ENCODE assay signal across 8 cellular contexts in the genomic region with DNA sequence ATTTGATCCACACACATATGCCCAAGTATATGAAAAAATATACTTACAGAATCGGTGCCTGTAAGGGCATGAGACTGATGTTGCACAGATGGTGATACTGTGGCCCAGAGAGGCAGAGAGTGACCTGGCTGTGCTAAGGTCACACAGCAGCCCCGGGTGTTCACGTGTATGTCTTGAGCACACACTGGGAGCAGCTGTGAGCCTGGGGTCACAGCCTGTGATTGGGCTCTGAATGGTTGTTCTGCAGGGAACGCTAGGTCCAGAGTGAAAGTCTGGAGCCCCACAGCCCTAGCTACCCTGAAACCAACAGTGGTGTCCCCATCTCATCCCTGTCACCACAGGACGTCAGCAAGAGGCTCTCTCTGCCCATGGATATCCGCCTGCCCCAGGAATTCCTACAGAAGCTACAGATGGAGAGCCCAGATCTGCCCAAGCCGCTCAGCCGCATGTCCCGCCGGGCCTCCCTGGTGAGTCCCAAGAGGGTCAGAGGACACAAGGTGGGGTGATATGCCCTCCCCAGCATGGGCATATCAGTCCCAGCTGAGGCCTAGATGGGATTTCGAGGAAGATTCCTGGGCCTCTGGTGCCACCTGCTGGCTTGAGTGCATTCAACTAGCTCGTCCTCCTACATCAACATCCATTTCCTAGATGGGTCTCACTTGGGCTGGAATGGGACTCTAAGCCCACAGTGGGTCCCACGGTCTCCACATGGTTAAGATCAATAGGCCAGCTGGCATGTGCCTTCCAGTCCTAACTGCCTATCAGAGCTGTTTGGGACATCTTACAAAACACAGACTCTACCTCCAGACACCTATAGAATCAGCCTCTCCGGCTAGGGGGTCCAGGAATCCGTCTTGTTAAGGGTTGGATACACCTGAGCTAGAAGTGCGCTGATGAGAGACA. TPM values are rescaled to one million over a fixed set of nuclear protein-coding genes. Genes with fewer than 3 reads are reported as not detected.
A peak's percentile ranks its signal among the peaks of the same experiment; 100 is the strongest.
DNase-seq lines count a peak whose midpoint lies in the region; FAIRE-seq and TF ChIP-seq lines count a peak whose summit lies in the region.

No MANE protein-coding gene starts in this region.

- no peak overlapping the region for H3K4me2 ChIP-seq in SK-N-SH

- peak; percentile 81 for TF ChIP-seq CTCF in SK-N-SH (IDR thresholded peaks at IDR 0.05)

- H3K27ac Mint-ChIP-seq in activated naive CD4-positive, alpha-beta T cell treated with anti-CD3 and anti-CD28 coated beads, Interleukin-2, amount 10 ng/mL, durations not matched to agents 7 days and 5 days = no peak overlapping the region

- H3K9me2 ChIP-seq in SK-N-SH = no peaks in the 10 kb centered on the region

- no peaks in the 10 kb centered on the region for H3K27me3 ChIP-seq in SK-N-SH (ENCODE audit: insufficient read depth)

- no peaks in the 10 kb centered on the region for H3F3A ChIP-seq in SK-N-SH (replicated peaks; ENCODE audit: insufficient read depth)

- POLR2A ChIA-PET in SK-N-SH (lab: Yijun Ruan, JAX) = interaction anchor here (1.8 kb wide), 1 partner anchor 35 kb away, joined by 6 read pairs; no protein-coding TSS in a partner anchor

- no peaks in the 10 kb centered on the region for H3K36me3 ChIP-seq in SK-N-SH (replicated peaks in 1 of 2; ENCODE audit: control insufficient read depth in 1 of 2, insufficient read depth in 2 of 2, low read length in 1 of 2)

- 42% methylated on average over 10 of the region's 16 CpGs for WGBS in SK-N-SH (ENCODE audit: low lambda C conversion rate)

- peak; percentile 98 for TF ChIP-seq RAD21 in SK-N-SH (IDR thresholded peaks at IDR 0.05; ENCODE audit: low read length)

- TF ChIP-seq EP300 in SK-N-SH (IDR thresholded peaks at IDR 0.05; ENCODE audit: borderline replicate concordance in 1 of 2, low read depth in 1 of 2, low read length in 1 of 2) = no peak

- H3K9me3 Mint-ChIP-seq in activated naive CD4-positive, alpha-beta T cell treated with anti-CD3 and anti-CD28 coated beads, Interleukin-2, amount 10 ng/mL, durations not matched to agents 7 days and 5 days = no peaks in the 10 kb centered on the region

- H3K9me3 ChIP-seq in SK-N-SH = no peaks in the 10 kb centered on the region

- H2AFZ ChIP-seq in SK-N-SH (ENCODE audit: low read depth) = no peak overlapping the region

- DNase-seq in NAMALWA (ENCODE audit: low spot score) (peak; percentile 79), SK-N-SH (peak; percentile 87), glomerular endothelial cell (ENCODE audit: extremely low read depth, low read depth, low spot score) (peak; percentile 31), posterior vena cava (ENCODE audit: low spot score) (peak; percentile 93), ureter (ENCODE audit: low spot score) (peak; percentile 80), mesenteric fat pad (ENCODE audit: low spot score) (no peak)
- peak; percentile 83 for DNase-seq in activated naive CD4-positive, alpha-beta T cell treated with anti-CD3 and anti-CD28 coated beads, Interleukin-2, amount 10 ng/mL, durations not matched to agents 7 days and 5 days

- H3K4me3 ChIP-seq in SK-N-SH (ENCODE audit: low read depth in 2 of 2, low read length in 1 of 2) = peak overlapping the region in 1 of 2 experiments; percentile 14; a peak in 1 of 4 replicates

- H3K4me1 Mint-ChIP-seq in activated naive CD4-positive, alpha-beta T cell treated with anti-CD3 and anti-CD28 coated beads, Interleukin-2, amount 10 ng/mL, durations not matched to agents 7 days and 5 days = no peaks in the 10 kb centered on the region

- no peaks in the 10 kb centered on the region for H3K36me3 Mint-ChIP-seq in activated naive CD4-positive, alpha-beta T cell treated with anti-CD3 and anti-CD28 coated beads, Interleukin-2, amount 10 ng/mL, durations not matched to agents 7 days and 5 days

- H4K20me1 ChIP-seq in SK-N-SH (ENCODE audit: insufficient read depth) = no peaks in the 10 kb centered on the region

- peak; percentile 58 for FAIRE-seq in G401.6 (lab: Jason Lieb, UNC)

- H3K27ac ChIP-seq in SK-N-SH (ENCODE audit: low read depth in 2 of 2, low read length in 1 of 2) = no peak overlapping the region

- intact Hi-C loops in posterior vena cava (cut with DNase I) = loop anchor here (1.0 to 10.0 kb wide), 3 partner anchors 33 to 169 kb away; partner anchors contain the start of gene KLHDC8A (in 1 of the 2)

- CTCF ChIA-PET in SK-N-SH (lab: Yijun Ruan, JAX) = interaction anchor here (0.6 to 24.3 kb wide), 73 partner anchors 9 to 380 kb away, joined by 3 to 1333 read pairs (median 5); partner anchors contain the start of genes BLACAT1, CDK18, ELK4 and KLHDC8A
- CTCF ChIA-PET in activated naive CD4-positive, alpha-beta T cell treated with anti-CD3 and anti-CD28 coated beads, Interleukin-2, amount 10 ng/mL, durations not matched to agents 7 days and 5 days (lab: Charles Lee) = interaction anchor here (0.6 to 11.8 kb wide), 54 partner anchors 9 to 300 kb away, joined by 3 to 238 read pairs (median 4); partner anchors contain the start of genes CDK18, ELK4 and LEMD1

- peaks cover 4% of the 10 kb centered on the region for H3K27me3 Mint-ChIP-seq in activated naive CD4-positive, alpha-beta T cell treated with anti-CD3 and anti-CD28 coated beads, Interleukin-2, amount 10 ng/mL, durations not matched to agents 7 days and 5 days

- no peaks in the 10 kb centered on the region for H3K79me2 ChIP-seq in SK-N-SH (ENCODE audit: insufficient read depth)

- H3K4me3 Mint-ChIP-seq in activated naive CD4-positive, alpha-beta T cell treated with anti-CD3 and anti-CD28 coated beads, Interleukin-2, amount 10 ng/mL, durations not matched to agents 7 days and 5 days = no peak overlapping the region

- peaks cover 0 to 12% of the 10 kb centered on the region in 2 experiments; a peak in 2 of 4 replicates for H3K4me1 ChIP-seq in SK-N-SH (ENCODE audit: control insufficient read depth in 1 of 2, insufficient read depth in 2 of 2, low read depth in 1 of 2, low read length in 1 of 2)

- no peak overlapping the region for H3K9ac ChIP-seq in SK-N-SH

TF ChIP-seq in SK-N-SH, 30 proteins besides CTCF, POLR2A, EP300 and RAD21 (continues in another document):
- TF ChIP-seq MXI1 (IDR thresholded peaks at IDR 0.05; ENCODE audit: low read depth, low read length) = no peak
- no peak for TF ChIP-seq IRF3 (IDR thresholded peaks at IDR 0.05; ENCODE audit: low read depth, low read length)
- no peak for TF ChIP-seq ELF1 (IDR thresholded peaks at IDR 0.05)
- TF ChIP-seq, protein P1, sequence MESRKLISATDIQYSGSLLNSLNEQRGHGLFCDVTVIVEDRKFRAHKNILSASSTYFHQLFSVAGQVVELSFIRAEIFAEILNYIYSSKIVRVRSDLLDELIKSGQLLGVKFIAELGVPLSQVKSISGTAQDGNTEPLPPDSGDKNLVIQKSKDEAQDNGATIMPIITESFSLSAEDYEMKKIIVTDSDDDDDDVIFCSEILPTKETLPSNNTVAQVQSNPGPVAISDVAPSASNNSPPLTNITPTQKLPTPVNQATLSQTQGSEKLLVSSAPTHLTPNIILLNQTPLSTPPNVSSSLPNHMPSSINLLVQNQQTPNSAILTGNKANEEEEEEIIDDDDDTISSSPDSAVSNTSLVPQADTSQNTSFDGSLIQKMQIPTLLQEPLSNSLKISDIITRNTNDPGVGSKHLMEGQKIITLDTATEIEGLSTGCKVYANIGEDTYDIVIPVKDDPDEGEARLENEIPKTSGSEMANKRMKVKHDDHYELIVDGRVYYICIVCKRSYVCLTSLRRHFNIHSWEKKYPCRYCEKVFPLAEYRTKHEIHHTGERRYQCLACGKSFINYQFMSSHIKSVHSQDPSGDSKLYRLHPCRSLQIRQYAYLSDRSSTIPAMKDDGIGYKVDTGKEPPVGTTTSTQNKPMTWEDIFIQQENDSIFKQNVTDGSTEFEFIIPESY (IDR thresholded peaks at IDR 0.05; ENCODE audit: borderline replicate concordance, low read depth) = no peak
- no peak for TF ChIP-seq MEF2A (IDR thresholded peaks at IDR 0.05; ENCODE audit: borderline replicate concordance, low read depth)
- TF ChIP-seq YY1 (IDR thresholded peaks at IDR 0.05; ENCODE audit: low read depth) = no peak
- no peak for TF ChIP-seq CHD2 (IDR thresholded peaks at IDR 0.05; ENCODE audit: low read length, partially characterized antibody)

RNA-seq across cellular contexts. Expression of gene CDK18, which starts 19.7 kb away (rescaled TPM):
- 2.5 and 3.1 TPM in 2 replicates for polyA plus RNA-seq in SK-N-SH (2012; rRNA removed)
- 0.80 and 1.3 TPM in 2 replicates for polyA plus RNA-seq in SK-N-SH (2012; cell fraction: cytosol; rRNA removed)
- 10.6 and 12.1 TPM in 2 replicates for polyA plus RNA-seq in SK-N-SH (2012; cell fraction: nucleus; rRNA removed)
- total RNA-seq in glomerular endothelial cell (0.18 and 9.7 TPM in 2 replicates), posterior vena cava (1 to 10 TPM; 5.8 to 5.9 TPM), ureter (28.6 TPM), mesenteric fat pad (4.0 TPM)
